Comparison of ENCODE assay signal across 8 cellular contexts in genomic region chr12:45728625-45729232, GRCh38. TPM values are rescaled to one million over a fixed set of nuclear protein-coding genes. Genes with fewer than 3 reads are reported as not detected.
DNase-seq lines count a peak whose midpoint lies in the region; ATAC-seq and TF ChIP-seq lines count a peak whose summit lies in the region.

No MANE protein-coding gene starts in this region.

- peak overlapping the region; percentile 97 for H3K27ac ChIP-seq in HL-60 (replicated peaks)
- H3K27ac ChIP-seq in ectodermal cell (ENCODE audit: insufficient read depth, low read depth, low read length, poor library complexity, severe bottlenecking) = peak overlapping the region; percentile 90
- H3K27ac ChIP-seq in lung (ENCODE audit: low read depth in 1 of 2, low read length in 1 of 2) = peak overlapping the region; percentile 99 to 100

- H3K9me3 ChIP-seq in ectodermal cell (ENCODE audit: control insufficient read depth, low read length) = no peaks in the 10 kb centered on the region
- no peaks in the 10 kb centered on the region for H3K9me3 ChIP-seq in lung (ENCODE audit: control insufficient read depth in 2 of 2, insufficient read depth in 1 of 2, low read length in 1 of 2)

- POLR2A ChIA-PET in activated CD8-positive, alpha-beta T cell treated with anti-CD3 and anti-CD28 coated beads for 36 hours (lab: Charles Lee) = interaction anchor here (0.6 to 4.8 kb wide), 14 partner anchors 9 to 541 kb away, joined by 3 to 25 read pairs (median 4); partner anchors contain the start of gene SCAF11

- ATAC-seq in GM19463 (IDR thresholded peaks at IDR 0.05; ENCODE audit: unreplicated experiment) = peak; percentile 51
- peak; percentile 77 for ATAC-seq in activated CD8-positive, alpha-beta T cell treated with anti-CD3 and anti-CD28 coated beads for 36 hours
- ATAC-seq in lung (ENCODE audit: insufficient read depth, low FRiP score) = peak; percentile 84

- H3K4me1 ChIP-seq in ectodermal cell (ENCODE audit: control insufficient read depth, insufficient read depth, low read length) (no peaks in the 10 kb centered on the region), lung (ENCODE audit: control insufficient read depth in 2 of 2, insufficient read depth in 2 of 2, low read length in 2 of 2) (peaks cover 0 to 2% of the 10 kb centered on the region in 2 donors)

- H3K9me3 Mint-ChIP-seq in activated CD8-positive, alpha-beta T cell treated with anti-CD3 and anti-CD28 coated beads for 36 hours = no peaks in the 10 kb centered on the region

- CTCF ChIA-PET in activated CD8-positive, alpha-beta T cell treated with anti-CD3 and anti-CD28 coated beads for 36 hours (lab: Charles Lee) = interaction anchor here (0.6 to 9.9 kb wide), 14 partner anchors 10 to 871 kb away, joined by 3 to 119 read pairs (median 4); no protein-coding TSS in a partner anchor

- H3K4me3 Mint-ChIP-seq in activated CD8-positive, alpha-beta T cell treated with anti-CD3 and anti-CD28 coated beads for 36 hours = peak overlapping the region; percentile 88

- peaks cover 24% of the 10 kb centered on the region for H3K36me3 Mint-ChIP-seq in activated CD8-positive, alpha-beta T cell treated with anti-CD3 and anti-CD28 coated beads for 36 hours (ENCODE audit: low read depth)

- H3K4me3 ChIP-seq in HL-60 (replicated peaks; ENCODE audit: insufficient read depth, low read length) = peak overlapping the region; percentile 58
- peak overlapping the region; percentile 78 for H3K4me3 ChIP-seq in ectodermal cell (ENCODE audit: insufficient read depth, low read depth, low read length)
- peak overlapping the region; percentile 76 for H3K4me3 ChIP-seq in lung

- H3K27ac Mint-ChIP-seq in activated CD8-positive, alpha-beta T cell treated with anti-CD3 and anti-CD28 coated beads for 36 hours = peak overlapping the region; percentile 99

- DNase-seq in COLO668 (lab: John Stamatoyannopoulos, UW; ENCODE audit: unreplicated experiment) (peak; percentile 94), HL-60 (ENCODE audit: low read depth in 1 of 2, low spot score in 1 of 2) (peak; percentile 90 to 99), NCI-H82 treated with DMSO at 0.1 percent for 48 hours (lab: John Stamatoyannopoulos, UW; ENCODE audit: unreplicated experiment) (peak; percentile 96), lung (ENCODE audit: low spot score) (peak; percentile 98)
- peak; percentile 97 for DNase-seq in activated CD8-positive, alpha-beta T cell treated with anti-CD3 and anti-CD28 coated beads for 36 hours
- peak; percentile 89 to 94 (median 91) for DNase-seq in stimulated activated CD4-positive, alpha-beta T cell treated with anti-CD3 and anti-CD28 coated beads, TNF-alpha, amount 100 ng/mL, for 24 hours (ENCODE audit: low read depth in 3 of 3)

- H3K36me3 ChIP-seq in ectodermal cell (ENCODE audit: control insufficient read depth, insufficient read depth, low read length) = no peaks in the 10 kb centered on the region
- no peaks in the 10 kb centered on the region for H3K36me3 ChIP-seq in lung (ENCODE audit: control insufficient read depth in 2 of 2, insufficient read depth in 2 of 2, low read length in 2 of 2)

- 0% methylated on average over 66 of the region's 66 CpGs for WGBS in ectodermal cell, 2 experiments
- WGBS in lung, 2 donors = 0% methylated on average over 39 to 66 of the region's 66 CpGs

- H3K27me3 Mint-ChIP-seq in activated CD8-positive, alpha-beta T cell treated with anti-CD3 and anti-CD28 coated beads for 36 hours = no peaks in the 10 kb centered on the region

- peaks cover 18% of the 10 kb centered on the region for H3K4me1 Mint-ChIP-seq in activated CD8-positive, alpha-beta T cell treated with anti-CD3 and anti-CD28 coated beads for 36 hours (ENCODE audit: low read depth)

- intact Hi-C loops in activated CD8-positive, alpha-beta T cell treated with anti-CD3 and anti-CD28 coated beads for 36 hours (cut with micrococcal nuclease) = loop anchor here (5.0 kb wide), 2 partner anchors 186 to 259 kb away; no protein-coding TSS in a partner anchor

- TF ChIP-seq CTCF in HL-60 (IDR thresholded peaks at IDR 0.05; ENCODE audit: insufficient read depth, low read length) (peak; percentile 83), lung (IDR thresholded peaks at IDR 0.05; ENCODE audit: control extremely low read depth, extremely low read depth) (peak; percentile 77)
- peak; percentile 89 for TF ChIP-seq CTCF in activated CD8-positive, alpha-beta T cell treated with anti-CD3 and anti-CD28 coated beads for 36 hours (IDR thresholded peaks at IDR 0.05)

- H3K27me3 ChIP-seq in HL-60 (ENCODE audit: insufficient read depth, poor library complexity, severe bottlenecking) = no peaks in the 10 kb centered on the region
- no peaks in the 10 kb centered on the region for H3K27me3 ChIP-seq in ectodermal cell (ENCODE audit: control insufficient read depth, insufficient read depth, low read length, poor library complexity, severe bottlenecking)
- no peaks in the 10 kb centered on the region for H3K27me3 ChIP-seq in lung (ENCODE audit: control insufficient read depth, insufficient read depth)

RNA-seq across cellular contexts. Expression of gene ARID2, which starts 0.8 kb away (rescaled TPM):
- total RNA-seq in activated CD8-positive, alpha-beta T cell treated with anti-CD3 and anti-CD28 coated beads for 36 hours = 10 to 100 TPM; 33.2 to 33.4 TPM
- polyA plus RNA-seq in ectodermal cell (2013, experiment 1 of 4) = 44.3 TPM
- polyA plus RNA-seq in ectodermal cell (2013, experiment 2 of 4) = 48.7 TPM
- 36.1 TPM for polyA plus RNA-seq in ectodermal cell (2013, experiment 3 of 4)
- 41.8 TPM for polyA plus RNA-seq in ectodermal cell (2013, experiment 4 of 4)
- total RNA-seq in lung = 10 to 100 TPM; 27.0 to 79.2 TPM
- 1 to 10 TPM; 5.3 to 8.0 TPM for polyA plus RNA-seq in lung

Comparison
In these comparisons a context has a peak if more than half of its experiments do, and no peak if none do; other contexts are left out.
1. Peak in every context shown above with its lines: DNase-seq, ATAC-seq, H3K4me3 ChIP-seq and H3K27ac ChIP-seq.